20 cellular contexts compared by ENCODE assay signal in the genomic region with DNA sequence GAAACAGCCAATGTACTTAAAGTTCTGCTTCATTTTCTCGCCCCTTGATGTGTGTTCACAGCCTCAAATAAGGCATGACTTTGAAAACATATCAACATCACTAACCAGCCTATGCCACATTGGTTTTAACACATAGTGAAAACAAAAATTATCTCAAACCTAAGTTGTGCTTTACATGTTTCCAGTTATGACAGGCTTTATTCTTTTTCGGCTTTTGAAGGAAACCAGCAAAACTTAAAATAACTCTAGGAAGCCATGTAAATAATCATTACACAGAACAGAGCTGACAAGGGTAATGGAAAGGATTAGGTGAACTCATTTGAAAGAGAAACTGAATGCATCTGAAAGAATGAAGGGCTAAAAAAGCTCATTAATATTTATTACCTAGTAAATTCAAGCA. TPM values are rescaled to one million over a fixed set of nuclear protein-coding genes. Genes with fewer than 3 reads are reported as not detected.
DNase-seq lines count a peak whose midpoint lies in the region; ATAC-seq, FAIRE-seq and TF ChIP-seq lines count a peak whose summit lies in the region.
"Had no signal": no experiment of that assay in that cellular context is flagged by ENCODE, and none has a peak within 500 bp of the region (broad histone marks: within the 10 kb centered on the region; RNA-seq: fewer than 3 reads in every experiment).

No MANE protein-coding gene starts in this region.

- POLR2A ChIA-PET in GM12878 (lab: Charles Lee) = no interaction called here
- POLR2A ChIA-PET in CD4-positive, alpha-beta memory T cell (lab: Charles Lee; ENCODE audit: partially characterized antibody) = no interaction called here
- POLR2A ChIA-PET in activated CD4-positive, alpha-beta T cell treated with anti-CD3 and anti-CD28 coated beads, Interleukin-2, amount 10 ng/mL, durations not matched to agents 7 days and 5 days (lab: Charles Lee) = no interaction called here

- no peaks in the 10 kb centered on the region for H4K20me1 ChIP-seq in GM12878 (ENCODE audit: control insufficient read depth, insufficient read depth)
- H4K20me1 ChIP-seq: BLaER1 had no signal

- H3K4me1 Mint-ChIP-seq in CD4-positive, alpha-beta memory T cell = no peaks in the 10 kb centered on the region
- H3K4me1 Mint-ChIP-seq in activated CD8-positive, alpha-beta memory T cell treated with anti-CD3 and anti-CD28 coated beads, Interleukin-2, amount 10 ng/mL, durations not matched to agents 7 days and 5 days = no peaks in the 10 kb centered on the region
- no peaks in the 10 kb centered on the region for H3K4me1 Mint-ChIP-seq in activated CD4-positive, alpha-beta T cell treated with anti-CD3 and anti-CD28 coated beads, Interleukin-2, amount 10 ng/mL, durations not matched to agents 7 days and 5 days

- H3K27me3 Mint-ChIP-seq in CD4-positive, alpha-beta memory T cell = no peaks in the 10 kb centered on the region
- no peaks in the 10 kb centered on the region for H3K27me3 Mint-ChIP-seq in activated CD8-positive, alpha-beta memory T cell treated with anti-CD3 and anti-CD28 coated beads, Interleukin-2, amount 10 ng/mL, durations not matched to agents 7 days and 5 days
- no peaks in the 10 kb centered on the region for H3K27me3 Mint-ChIP-seq in activated CD4-positive, alpha-beta T cell treated with anti-CD3 and anti-CD28 coated beads, Interleukin-2, amount 10 ng/mL, durations not matched to agents 7 days and 5 days
- H3K27me3 Mint-ChIP-seq: stimulated activated naive CD8-positive, alpha-beta T cell treated with anti-CD3 and anti-CD28 coated beads, Interleukin-15, Interleukin-2, amounts not matched to agents 100 ng/mL and 50 ng/mL, for 24 hours had no signal

- H3K79me2 ChIP-seq in GM12878 (ENCODE audit: control insufficient read depth, insufficient read depth, low read length) = no peaks in the 10 kb centered on the region

- no peaks in the 10 kb centered on the region for H3K9me3 ChIP-seq in GM12878 (replicated peaks; ENCODE audit: control insufficient read depth, insufficient read depth, low read length)
- no peaks in the 10 kb centered on the region for H3K9me3 ChIP-seq in CD4-positive, alpha-beta memory T cell (ENCODE audit: control insufficient read depth in 1 of 2, low read length in 2 of 2)
- H3K9me3 ChIP-seq: BLaER1, body of pancreas, sigmoid colon had no signal

- H3K9ac ChIP-seq in GM12878 (ENCODE audit: control insufficient read depth, insufficient read depth, low read length) = no peak overlapping the region
- H3K9ac ChIP-seq: BLaER1 had no signal

- DNase-seq in GM12878 (ENCODE audit: low read depth, low spot score) (no peak), cerebellum (ENCODE audit: low spot score) (no peak)
- DNase-seq in CD4-positive, alpha-beta memory T cell = no peak
- no peak for DNase-seq in activated CD8-positive, alpha-beta memory T cell treated with anti-CD3 and anti-CD28 coated beads, Interleukin-2, amount 10 ng/mL, durations not matched to agents 7 days and 5 days
- no peak for DNase-seq in activated CD4-positive, alpha-beta T cell treated with anti-CD3 and anti-CD28 coated beads, Interleukin-2, amount 10 ng/mL, durations not matched to agents 7 days and 5 days
- DNase-seq: activated CD4-positive, alpha-beta T cell treated with anti-CD3 and anti-CD28 coated beads, Interleukin-2, amount 50 U/mL, for 4 hours; activated effector memory CD4-positive, alpha-beta T cell treated with Interleukin-2 at 50 U/mL for 16 hours; body of pancreas; dorsolateral prefrontal cortex; mammary epithelial cell; NCI-H2081; sigmoid colon; T-helper 9 cell had no signal

- CTCF ChIA-PET in GM12878 (lab: Yijun Ruan, JAX) = no interaction called here
- CTCF ChIA-PET in CD4-positive, alpha-beta memory T cell (lab: Charles Lee; ENCODE audit: partially characterized antibody) = no interaction called here
- CTCF ChIA-PET in activated CD8-positive, alpha-beta memory T cell treated with anti-CD3 and anti-CD28 coated beads, Interleukin-2, amount 10 ng/mL, durations not matched to agents 7 days and 5 days (lab: Charles Lee) = no interaction called here
- CTCF ChIA-PET in activated CD4-positive, alpha-beta T cell treated with anti-CD3 and anti-CD28 coated beads, Interleukin-2, amount 10 ng/mL, durations not matched to agents 7 days and 5 days (lab: Charles Lee) = interaction anchor here (0.6 kb wide), 1 partner anchor 582 kb away, joined by 3 read pairs; no protein-coding TSS in a partner anchor

- no peaks in the 10 kb centered on the region for H3K4me1 ChIP-seq in GM12878 (ENCODE audit: control insufficient read depth, insufficient read depth, low read length)
- H3K4me1 ChIP-seq in CD4-positive, alpha-beta memory T cell (ENCODE audit: insufficient read depth, low read length) = no peaks in the 10 kb centered on the region
- H3K4me1 ChIP-seq: BLaER1, sigmoid colon had no signal

- RAD21 ChIA-PET in GM12878 (lab: Charles Lee; ENCODE audit: unreplicated experiment) = no interaction called here

- peak; percentile 73 for ATAC-seq in GM18873 (IDR thresholded peaks at IDR 0.05; ENCODE audit: low FRiP score, unreplicated experiment)
- peak; percentile 80 for ATAC-seq in GM21619 (IDR thresholded peaks at IDR 0.05; ENCODE audit: unreplicated experiment)
- ATAC-seq in HG03097 (IDR thresholded peaks at IDR 0.05; ENCODE audit: low FRiP score, unreplicated experiment) = peak; percentile 80
- peak; percentile 31; the same call in 2 of the 3 replicates for ATAC-seq in GM12878
- no peak for ATAC-seq in activated CD8-positive, alpha-beta memory T cell treated with anti-CD3 and anti-CD28 coated beads, Interleukin-2, amount 10 ng/mL, durations not matched to agents 7 days and 5 days
- ATAC-seq: body of pancreas had no signal

- TF ChIP-seq RAD21 in GM12878 (IDR thresholded peaks at IDR 0.05; ENCODE audit: insufficient read depth, low read depth, low read length) = no peak

- no peaks in the 10 kb centered on the region for H3K36me3 ChIP-seq in GM12878 (ENCODE audit: control insufficient read depth in 2 of 2, insufficient read depth in 2 of 2, low read length in 1 of 2)
- no peaks in the 10 kb centered on the region for H3K36me3 ChIP-seq in CD4-positive, alpha-beta memory T cell (ENCODE audit: insufficient read depth, low read length)
- H3K36me3 ChIP-seq: BLaER1, sigmoid colon had no signal

- no peak overlapping the region for H3K4me3 ChIP-seq in GM12878
- no peak overlapping the region for H3K4me3 ChIP-seq in CD4-positive, alpha-beta memory T cell (ENCODE audit: low read length in 2 of 2)
- H3K4me3 ChIP-seq: BLaER1, body of pancreas, dorsolateral prefrontal cortex, sigmoid colon had no signal

- intact Hi-C loops in GM12878 (cut with micrococcal nuclease; ENCODE audit: unreplicated experiment) = no loop called here
- intact Hi-C loops in CD4-positive, alpha-beta memory T cell (cut with micrococcal nuclease) = no loop called here

- no TSS peak for BruUV-seq in GM12878 (replicated peaks; lab: Mats Ljungman, UMichigan)

- peaks cover 0 to 19% (median 7%) of the 10 kb centered on the region in 8 donors for H3K9me3 Mint-ChIP-seq in CD4-positive, alpha-beta memory T cell
- H3K9me3 Mint-ChIP-seq in activated CD8-positive, alpha-beta memory T cell treated with anti-CD3 and anti-CD28 coated beads, Interleukin-2, amount 10 ng/mL, durations not matched to agents 7 days and 5 days (ENCODE audit: low read depth) = peaks cover 6% of the 10 kb centered on the region
- no peaks in the 10 kb centered on the region for H3K9me3 Mint-ChIP-seq in activated CD4-positive, alpha-beta T cell treated with anti-CD3 and anti-CD28 coated beads, Interleukin-2, amount 10 ng/mL, durations not matched to agents 7 days and 5 days

- no peak overlapping the region for H3K27ac Mint-ChIP-seq in CD4-positive, alpha-beta memory T cell
- no peak overlapping the region for H3K27ac Mint-ChIP-seq in activated CD8-positive, alpha-beta memory T cell treated with anti-CD3 and anti-CD28 coated beads, Interleukin-2, amount 10 ng/mL, durations not matched to agents 7 days and 5 days
- H3K27ac Mint-ChIP-seq in activated CD4-positive, alpha-beta T cell treated with anti-CD3 and anti-CD28 coated beads, Interleukin-2, amount 10 ng/mL, durations not matched to agents 7 days and 5 days = no peak overlapping the region
- H3K27ac Mint-ChIP-seq: stimulated activated naive CD8-positive, alpha-beta T cell treated with anti-CD3 and anti-CD28 coated beads, Interleukin-15, Interleukin-2, amounts not matched to agents 100 ng/mL and 50 ng/mL, for 24 hours had no signal

- no peaks in the 10 kb centered on the region for H3K36me3 Mint-ChIP-seq in CD4-positive, alpha-beta memory T cell
- H3K36me3 Mint-ChIP-seq in activated CD8-positive, alpha-beta memory T cell treated with anti-CD3 and anti-CD28 coated beads, Interleukin-2, amount 10 ng/mL, durations not matched to agents 7 days and 5 days = no peaks in the 10 kb centered on the region
- no peaks in the 10 kb centered on the region for H3K36me3 Mint-ChIP-seq in activated CD4-positive, alpha-beta T cell treated with anti-CD3 and anti-CD28 coated beads, Interleukin-2, amount 10 ng/mL, durations not matched to agents 7 days and 5 days (ENCODE audit: low read depth)

- no peak for TF ChIP-seq CTCF in GM12878 (IDR thresholded peaks at IDR 0.05 in 2 of 3, conservative IDR thresholded peaks at IDR 0.05 in 1 of 3; ENCODE audit: control insufficient read depth in 2 of 3, extremely low read depth in 1 of 3, insufficient read depth in 1 of 3, low read depth in 3 of 3, low read length in 3 of 3)

- H3K27me3 ChIP-seq in GM12878 (replicated peaks in 1 of 2; ENCODE audit: control insufficient read depth in 2 of 2, insufficient read depth in 2 of 2, low read length in 1 of 2) = no peaks in the 10 kb centered on the region
- H3K27me3 ChIP-seq in CD4-positive, alpha-beta memory T cell (ENCODE audit: insufficient read depth, low read length) = no peaks in the 10 kb centered on the region
- H3K27me3 ChIP-seq: BLaER1, body of pancreas, dorsolateral prefrontal cortex, sigmoid colon had no signal

- FAIRE-seq in GM12878 (lab: Jason Lieb, UNC) = no peak
- FAIRE-seq: GM12892 had no signal

- H2AFZ ChIP-seq in GM12878 (ENCODE audit: control insufficient read depth, low read depth, low read length) = no peak overlapping the region

- no peak overlapping the region for H3K27ac ChIP-seq in GM12878 (ENCODE audit: control insufficient read depth, insufficient read depth)
- H3K27ac ChIP-seq in CD4-positive, alpha-beta memory T cell (ENCODE audit: low read depth, low read length) = no peak overlapping the region
- H3K27ac ChIP-seq: BLaER1, body of pancreas, dorsolateral prefrontal cortex, sigmoid colon had no signal

- 0% methylated on average over 2 of the region's 2 CpGs for WGBS in GM12878 (ENCODE audit: insufficient coverage, insufficient replicate concordance, low lambda C conversion rate, missing lambda C conversion rate)

- SMC1A ChIA-PET in GM12878 (lab: Charles Lee; ENCODE audit: uncharacterized antibody, unreplicated experiment) = no interaction called here

- no peak for TF ChIP-seq EP300 in GM12878 (IDR thresholded peaks at IDR 0.05; ENCODE audit: borderline replicate concordance in 1 of 2, control insufficient read depth in 1 of 2, low read depth in 2 of 2, low read length in 2 of 2)

- no peak overlapping the region for H3K4me3 Mint-ChIP-seq in CD4-positive, alpha-beta memory T cell
- H3K4me3 Mint-ChIP-seq in activated CD8-positive, alpha-beta memory T cell treated with anti-CD3 and anti-CD28 coated beads, Interleukin-2, amount 10 ng/mL, durations not matched to agents 7 days and 5 days = no peak overlapping the region
- no peak overlapping the region for H3K4me3 Mint-ChIP-seq in activated CD4-positive, alpha-beta T cell treated with anti-CD3 and anti-CD28 coated beads, Interleukin-2, amount 10 ng/mL, durations not matched to agents 7 days and 5 days
- H3K4me3 Mint-ChIP-seq: stimulated activated naive CD8-positive, alpha-beta T cell treated with anti-CD3 and anti-CD28 coated beads, Interleukin-15, Interleukin-2, amounts not matched to agents 100 ng/mL and 50 ng/mL, for 24 hours had no signal

- no peak overlapping the region for H3K4me2 ChIP-seq in GM12878 (ENCODE audit: control insufficient read depth, insufficient read depth)
- H3K4me2 ChIP-seq: BLaER1 had no signal

- no peak for TF ChIP-seq POLR2A in GM12878 (IDR thresholded peaks at IDR 0.05; ENCODE audit: low read depth, low read length)

- in situ Hi-C loops in GM12878 (cut with MboI) = no loop called here

RNA-seq across cellular contexts. Expression of gene BMP5, which starts 42.1 kb away (rescaled TPM):
- not detected in 2 replicates for total RNA-seq in GM12878 (2013; cell fraction: nucleolus; rRNA removed)
- not detected in 2 replicates for total RNA-seq in GM12878 (2014; rRNA removed)
- not detected in 2 replicates for total RNA-seq in GM12878 (2014; rRNA removed; fragmentation: Illumina TruSeq; extraction: Trizol)
- total RNA-seq in GM12878 (2021) = not detected in 2 replicates
- polyA plus RNA-seq in GM12878 (2011; ENCODE audit: low read depth) = not detected
- polyA plus RNA-seq in GM12878 (2011; rRNA removed) = not detected in 2 replicates
- polyA plus RNA-seq in GM12878 (2011; cell fraction: cytosol; rRNA removed) = not detected in 2 replicates
- not detected in 2 replicates for polyA plus RNA-seq in GM12878 (2011; cell fraction: nucleus; rRNA removed)
- 0.03 TPM in 1 of 2 replicates, not detected in the other for polyA plus RNA-seq in GM12878 (2012)
- not detected in 2 replicates for polyA plus RNA-seq in GM12878 (2014; fragmentation: Illumina TruSeq; extraction: Trizol)
- not detected for polyA plus RNA-seq in GM12878 (2014; fragmentation: Nextera tagmentation; extraction: Ambion mirVana)
- polyA plus RNA-seq in GM12878 (2014; rRNA removed) = not detected in 2 replicates
- not detected for polyA plus RNA-seq in GM12878 (2016; fragmentation: Nextera tagmentation; extraction: Ambion mirVana)
- not detected in 2 replicates for polyA minus RNA-seq in GM12878 (2011; rRNA and poly(A)+ RNA removed)
- 0.27 and 0.42 TPM in 2 replicates for polyA minus RNA-seq in GM12878 (2011; cell fraction: cytosol; rRNA and poly(A)+ RNA removed)
- polyA minus RNA-seq in GM12878 (2011; cell fraction: nucleus; rRNA and poly(A)+ RNA removed) = 0.12 and 0.19 TPM in 2 replicates
- 17.4 TPM for total RNA-seq in cerebellum
- not detected for total RNA-seq in CD4-positive, alpha-beta memory T cell
- polyA plus RNA-seq in CD4-positive, alpha-beta memory T cell = not detected
- total RNA-seq in activated CD8-positive, alpha-beta memory T cell treated with anti-CD3 and anti-CD28 coated beads, Interleukin-2, amount 10 ng/mL, durations not matched to agents 7 days and 5 days = not detected
- total RNA-seq in activated CD4-positive, alpha-beta T cell treated with anti-CD3 and anti-CD28 coated beads, Interleukin-2, amount 10 ng/mL, durations not matched to agents 7 days and 5 days = not detected
- total RNA-seq: M059J, mammary epithelial cell had no signal
- polyA plus RNA-seq: mammary epithelial cell had no signal

Comparison
In these comparisons a context has a peak if more than half of its experiments do, and no peak if none do; other contexts are left out.
1. RNA of gene BMP5, which starts 42.1 kb away (total RNA-seq): 17.4 TPM in cerebellum (single experiment); not detected in GM12878, not detected in CD4-positive, alpha-beta memory T cell, not detected in activated CD8-positive, alpha-beta memory T cell treated with anti-CD3 and anti-CD28 coated beads, Interleukin-2, amount 10 ng/mL, durations not matched to agents 7 days and 5 days and not detected in activated CD4-positive, alpha-beta T cell treated with anti-CD3 and anti-CD28 coated beads, Interleukin-2, amount 10 ng/mL, durations not matched to agents 7 days and 5 days; every median in the first group is over 10 times any median in the second.